In genomic region chr16:66750279-66751134, GRCh38 we compare ENCODE assay signal across 8 cellular contexts. TPM values are rescaled to one million over a fixed set of nuclear protein-coding genes. Genes with fewer than 3 reads are reported as not detected.
DNase-seq lines count a peak whose midpoint lies in the region; ATAC-seq and TF ChIP-seq lines count a peak whose summit lies in the region.

No MANE protein-coding gene starts in this region.

- H3K27ac Mint-ChIP-seq in T-helper 1 cell treated with Interleukin-12 subunit alpha and Interleukin-12 subunit beta and Interleukin-4 antibody, amounts not matched to agents 30 μg/mL and 1 μg/mL, for 36 hours: peak overlapping the region; percentile 67

- H3K9me3 ChIP-seq in ovary: no peaks in the 10 kb centered on the region

- WGBS in ovary, 3 donors: 11 to 14% (median 12%) methylated on average over 15 of the region's 15 CpGs

- no peaks in the 10 kb centered on the region for H3K36me3 ChIP-seq in ovary

- intact Hi-C loops in ovary (cut with DNase I): no loop called here

- no peaks in the 10 kb centered on the region for H3K27me3 ChIP-seq in ovary

- H3K9me3 Mint-ChIP-seq in T-helper 1 cell treated with Interleukin-12 subunit alpha and Interleukin-12 subunit beta and Interleukin-4 antibody, amounts not matched to agents 30 μg/mL and 1 μg/mL, for 36 hours: no peaks in the 10 kb centered on the region

- peak overlapping the region; percentile 89 for H3K4me3 Mint-ChIP-seq in T-helper 1 cell treated with Interleukin-12 subunit alpha and Interleukin-12 subunit beta and Interleukin-4 antibody, amounts not matched to agents 30 μg/mL and 1 μg/mL, for 36 hours

- no peak for TF ChIP-seq EP300 in ovary (IDR thresholded peaks at IDR 0.05)

- H3K4me1 ChIP-seq in ovary (ENCODE audit: insufficient read depth): peaks cover 7% of the 10 kb centered on the region

- DNase-seq in T-helper 1 cell (no peak), RPMI8226 (peak; percentile 9), epithelial cell of prostate (ENCODE audit: low read depth, low spot score) (no peak), ovary (no peak), NCI-H510A treated with DMSO at 0.1 percent for 48 hours (lab: John Stamatoyannopoulos, UW) (no peak), midbrain (lab: John Stamatoyannopoulos, UW) (no peak)

- no peak for TF ChIP-seq POLR2A in ovary (IDR thresholded peaks at IDR 0.05)

- H3K4me1 Mint-ChIP-seq in T-helper 1 cell treated with Interleukin-12 subunit alpha and Interleukin-12 subunit beta and Interleukin-4 antibody, amounts not matched to agents 30 μg/mL and 1 μg/mL, for 36 hours (ENCODE audit: low read depth): peaks cover 41% of the 10 kb centered on the region

- ATAC-seq in GM19452 (IDR thresholded peaks at IDR 0.05; ENCODE audit: unreplicated experiment): no peak

- H3K27me3 Mint-ChIP-seq in T-helper 1 cell treated with Interleukin-12 subunit alpha and Interleukin-12 subunit beta and Interleukin-4 antibody, amounts not matched to agents 30 μg/mL and 1 μg/mL, for 36 hours (ENCODE audit: low read depth): peaks cover 21% of the 10 kb centered on the region

- no peak for TF ChIP-seq CTCF in ovary (IDR thresholded peaks at IDR 0.05)

- peak overlapping the region; percentile 84 for H3K4me3 ChIP-seq in ovary

- H3K27ac ChIP-seq in epithelial cell of prostate: peak overlapping the region; percentile 57
- H3K27ac ChIP-seq in ovary: peak overlapping the region; percentile 84 to 91

- H3K36me3 Mint-ChIP-seq in T-helper 1 cell treated with Interleukin-12 subunit alpha and Interleukin-12 subunit beta and Interleukin-4 antibody, amounts not matched to agents 30 μg/mL and 1 μg/mL, for 36 hours (ENCODE audit: low read depth): peaks cover 29% of the 10 kb centered on the region

RNA-seq across cellular contexts. Expression of gene DYNC1LI2, which starts 0.9 kb away (rescaled TPM):
- 100 to 1,000 TPM in 3 of 7 donors, 10 to 100 TPM in 4; 71.3 to 116 (median 94.8) TPM for total RNA-seq in ovary
- polyA plus RNA-seq in ovary: 10 to 100 TPM; 44.3 to 91.3 TPM

RNA-seq across cellular contexts. Expression of gene TERB1, which starts 50.9 kb away (rescaled TPM):
- total RNA-seq in ovary: under 1 TPM in 3 of 7 donors, not detected in 4; 0.27 to 0.50 (median 0.35) TPM
- polyA plus RNA-seq in ovary: under 1 TPM in 1 of 2 donors, not detected in 1; 0.04 TPM

RNA-seq across cellular contexts. Expression of gene CMTM4, which starts 54.0 kb away (rescaled TPM):
- 10 to 100 TPM; 12.2 to 47.1 (median 15.1) TPM for total RNA-seq in ovary
- 1 to 10 TPM; 5.4 to 9.2 TPM for polyA plus RNA-seq in ovary
